In genomic region chr5:142129447-142129846, GRCh38 we compare ENCODE assay signal across 22 cellular contexts. TPM values are rescaled to one million over a fixed set of nuclear protein-coding genes. Genes with fewer than 3 reads are reported as not detected.
A peak's percentile ranks its signal among the peaks of the same experiment; 100 is the strongest.
DNase-seq lines count a peak whose midpoint lies in the region; ATAC-seq lines count a peak whose summit lies in the region.
"Had no signal": no experiment of that assay in that cellular context is flagged by ENCODE, and none has a peak within 500 bp of the region (broad histone marks: within the 10 kb centered on the region; RNA-seq: fewer than 3 reads in every experiment).

No MANE protein-coding gene starts in this region.

- H3K4me3 Mint-ChIP-seq in stimulated activated naive CD8-positive, alpha-beta T cell treated with anti-CD3 and anti-CD28 coated beads, Interleukin-15, Interleukin-2, amounts not matched to agents 100 ng/mL and 50 ng/mL, for 24 hours = no peak overlapping the region
- H3K4me3 Mint-ChIP-seq in stimulated activated naive CD8-positive, alpha-beta T cell treated with anti-CD3 and anti-CD28 coated beads, Interleukin-15, amount 100 ng/mL, for 72 hours = peak overlapping the region in 1 of 2 donors; percentile 29
- peak overlapping the region; percentile 63 for H3K4me3 Mint-ChIP-seq in activated T-helper 17 cell treated with anti-CD3 and anti-CD28 coated beads, Interleukin-2, amount 50 U/mL, for 72 hours

- ATAC-seq in stimulated activated naive CD8-positive, alpha-beta T cell treated with anti-CD3 and anti-CD28 coated beads, Interleukin-15, amount 100 ng/mL, for 72 hours = no peak
- ATAC-seq in activated T-helper 17 cell treated with anti-CD3 and anti-CD28 coated beads, Interleukin-2, amount 50 U/mL, for 72 hours (replicated peaks) = no peak
- ATAC-seq in GM19452 (IDR thresholded peaks at IDR 0.05; ENCODE audit: unreplicated experiment) = no peak
- no peak for ATAC-seq in HG02981 (IDR thresholded peaks at IDR 0.05; ENCODE audit: unreplicated experiment)

- peaks cover 61% of the 10 kb centered on the region for H3K4me1 Mint-ChIP-seq in stimulated activated naive CD8-positive, alpha-beta T cell treated with anti-CD3 and anti-CD28 coated beads, Interleukin-15, Interleukin-2, amounts not matched to agents 100 ng/mL and 50 ng/mL, for 24 hours (ENCODE audit: low read depth)
- peaks cover 8% of the 10 kb centered on the region for H3K4me1 Mint-ChIP-seq in stimulated activated naive CD8-positive, alpha-beta T cell treated with anti-CD3 and anti-CD28 coated beads, Interleukin-15, amount 100 ng/mL, for 72 hours
- H3K4me1 Mint-ChIP-seq in activated T-helper 17 cell treated with anti-CD3 and anti-CD28 coated beads, Interleukin-2, amount 50 U/mL, for 72 hours = peaks cover 35% of the 10 kb centered on the region

- H3K27me3 Mint-ChIP-seq in stimulated activated naive CD8-positive, alpha-beta T cell treated with anti-CD3 and anti-CD28 coated beads, Interleukin-15, Interleukin-2, amounts not matched to agents 100 ng/mL and 50 ng/mL, for 24 hours = no peaks in the 10 kb centered on the region
- H3K27me3 Mint-ChIP-seq in stimulated activated naive CD8-positive, alpha-beta T cell treated with anti-CD3 and anti-CD28 coated beads, Interleukin-15, amount 100 ng/mL, for 72 hours = no peaks in the 10 kb centered on the region
- no peaks in the 10 kb centered on the region for H3K27me3 Mint-ChIP-seq in activated T-helper 17 cell treated with anti-CD3 and anti-CD28 coated beads, Interleukin-2, amount 50 U/mL, for 72 hours

- no peak for DNase-seq in stimulated activated naive CD8-positive, alpha-beta T cell treated with anti-CD3 and anti-CD28 coated beads, Interleukin-15, amount 100 ng/mL, for 72 hours
- DNase-seq in kidney tubule cell (ENCODE audit: low spot score) (peak; percentile 25), RKO (ENCODE audit: low spot score) (no peak), retina (no peak)
- DNase-seq: activated CD4-positive, alpha-beta T cell treated with anti-CD3 and anti-CD28 coated beads, Interleukin-2, amount 50 U/mL, for 48 hours; activated T-cell treated with anti-CD3 and anti-CD28 coated beads, Interleukin-2, amount 50 U/mL, for 1 hour; DMS79; foreskin melanocyte; hippocampal formation; islet precursor cell; KG1; MV-4-11; NCI-H1930; NCI-H226; nucleus accumbens; SHP77; stimulated activated CD8-positive, alpha-beta memory T cell treated with anti-CD3 and anti-CD28 coated beads, Interleukin-4, amount 100 ng/mL, for 48 hours; testis had no signal

- no peaks in the 10 kb centered on the region for H3K9me3 Mint-ChIP-seq in stimulated activated naive CD8-positive, alpha-beta T cell treated with anti-CD3 and anti-CD28 coated beads, Interleukin-15, Interleukin-2, amounts not matched to agents 100 ng/mL and 50 ng/mL, for 24 hours
- no peaks in the 10 kb centered on the region for H3K9me3 Mint-ChIP-seq in stimulated activated naive CD8-positive, alpha-beta T cell treated with anti-CD3 and anti-CD28 coated beads, Interleukin-15, amount 100 ng/mL, for 72 hours
- H3K9me3 Mint-ChIP-seq in activated T-helper 17 cell treated with anti-CD3 and anti-CD28 coated beads, Interleukin-2, amount 50 U/mL, for 72 hours = no peaks in the 10 kb centered on the region

- H3K36me3 Mint-ChIP-seq in stimulated activated naive CD8-positive, alpha-beta T cell treated with anti-CD3 and anti-CD28 coated beads, Interleukin-15, Interleukin-2, amounts not matched to agents 100 ng/mL and 50 ng/mL, for 24 hours (ENCODE audit: low read depth) = peaks cover 46% of the 10 kb centered on the region
- peaks cover 47% of the 10 kb centered on the region for H3K36me3 Mint-ChIP-seq in activated T-helper 17 cell treated with anti-CD3 and anti-CD28 coated beads, Interleukin-2, amount 50 U/mL, for 72 hours (ENCODE audit: low read depth)

- H3K27ac Mint-ChIP-seq in stimulated activated naive CD8-positive, alpha-beta T cell treated with anti-CD3 and anti-CD28 coated beads, Interleukin-15, Interleukin-2, amounts not matched to agents 100 ng/mL and 50 ng/mL, for 24 hours = peak overlapping the region; percentile 67
- peak overlapping the region in 1 of 2 donors; percentile 60 for H3K27ac Mint-ChIP-seq in stimulated activated naive CD8-positive, alpha-beta T cell treated with anti-CD3 and anti-CD28 coated beads, Interleukin-15, amount 100 ng/mL, for 72 hours
- H3K27ac Mint-ChIP-seq in activated T-helper 17 cell treated with anti-CD3 and anti-CD28 coated beads, Interleukin-2, amount 50 U/mL, for 72 hours = peak overlapping the region; percentile 67

RNA-seq across cellular contexts. Expression of gene NDFIP1, which starts 20.9 kb away (rescaled TPM):
- 100 to 1,000 TPM in 1 of 2 donors, 10 to 100 TPM in 1; 35.0 to 101 TPM for total RNA-seq in activated T-helper 17 cell treated with anti-CD3 and anti-CD28 coated beads, Interleukin-2, amount 50 U/mL, for 72 hours
